Comparison of ENCODE assay signal across 8 cellular contexts in the genomic region with DNA sequence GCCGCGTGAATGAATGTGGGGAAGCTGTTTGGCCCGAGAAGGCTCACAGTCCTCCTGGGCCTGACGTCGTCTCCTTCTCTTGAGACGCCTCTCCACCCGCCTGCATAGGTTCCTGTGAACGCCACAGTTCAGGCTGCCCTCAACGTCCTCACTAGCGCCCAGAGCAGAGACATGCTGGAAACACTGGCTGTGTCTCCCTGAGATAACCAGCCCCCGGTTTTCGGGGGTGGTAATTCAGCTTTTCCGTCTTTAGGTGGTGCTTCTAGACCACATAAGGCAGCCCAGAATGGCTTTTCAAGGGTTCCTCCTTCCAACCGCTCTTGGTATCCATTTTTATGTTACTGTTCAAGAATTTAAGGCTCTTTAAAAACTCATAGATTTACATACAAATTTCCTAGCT.
A peak's percentile ranks its signal among the peaks of the same experiment; 100 is the strongest.
DNase-seq lines count a peak whose midpoint lies in the region; ATAC-seq and TF ChIP-seq lines count a peak whose summit lies in the region.

No MANE protein-coding gene starts in this region.

- H3K4me3 Mint-ChIP-seq in glutamatergic neuron (ENCODE audit: unreplicated experiment) = peak overlapping the region; percentile 88

- H3K4me1 ChIP-seq in HCT116 (ENCODE audit: control insufficient read depth in 1 of 2, insufficient read depth in 2 of 2, low read length in 2 of 2) = no peaks in the 10 kb centered on the region

- no peak overlapping the region for H3K27ac ChIP-seq in HCT116 (ENCODE audit: low read depth, low read length)

- H3K36me3 ChIP-seq in HCT116 (ENCODE audit: control insufficient read depth in 1 of 2, insufficient read depth in 2 of 2, low read length in 2 of 2) = no peaks in the 10 kb centered on the region

- DNase-seq in A172 (ENCODE audit: low spot score) (peak; percentile 37), HCT116 (ENCODE audit: low read depth, low spot score) (no peak), SHP77 treated with DMSO at 0.1 percent for 48 hours (lab: John Stamatoyannopoulos, UW) (peak; percentile 47), glutamatergic neuron (peak; percentile 70), posterior cingulate gyrus (peak; percentile 43 to 95 (median 67)), lower leg skin (ENCODE audit: low spot score in 2 of 2) (no peak), NCI-H1436 treated with DMSO at 0.1 percent for 48 hours (lab: John Stamatoyannopoulos, UW) (no peak), omental fat pad (ENCODE audit: low spot score) (no peak)

- H3K4me2 ChIP-seq in HCT116 (ENCODE audit: low read length) = no peak overlapping the region

- no peaks in the 10 kb centered on the region for H3K9me3 ChIP-seq in HCT116 (ENCODE audit: control insufficient read depth in 1 of 2, insufficient read depth in 1 of 2, low read depth in 1 of 2, low read length in 2 of 2)

- peak in 1 of 3 experiments; percentile 36; a peak in 1 of 6 replicates for TF ChIP-seq CTCF in HCT116 (IDR thresholded peaks at IDR 0.05 in 2 of 3, conservative IDR thresholded peaks at IDR 0.05 in 1 of 3; ENCODE audit: borderline replicate concordance in 1 of 3, insufficient read depth in 1 of 3, low read depth in 2 of 3, low read length in 2 of 3)
- TF ChIP-seq CTCF in glutamatergic neuron (IDR thresholded peaks at IDR 0.05; ENCODE audit: partially characterized antibody, unreplicated experiment) = peak; percentile 56
- TF ChIP-seq CTCF in lower leg skin (IDR thresholded peaks at IDR 0.05) = no peak
- TF ChIP-seq CTCF in omental fat pad (IDR thresholded peaks at IDR 0.05) = no peak

- H3K79me2 ChIP-seq in HCT116 (ENCODE audit: insufficient read depth, low read length) = no peaks in the 10 kb centered on the region

- H3K4me3 ChIP-seq in HCT116 (replicated peaks in 1 of 2; ENCODE audit: low read depth in 1 of 2, low read length in 2 of 2) = no peak overlapping the region
- H3K4me3 ChIP-seq in lower leg skin (ENCODE audit: low read depth, poor library complexity, severe bottlenecking) = no peak overlapping the region

- H3K27ac Mint-ChIP-seq in glutamatergic neuron (ENCODE audit: unreplicated experiment) = peak overlapping the region; percentile 99

- H3K36me3 Mint-ChIP-seq in glutamatergic neuron (ENCODE audit: unreplicated experiment) = no peaks in the 10 kb centered on the region

- no peaks in the 10 kb centered on the region for H4K20me1 ChIP-seq in HCT116 (ENCODE audit: insufficient read depth)

- no peak overlapping the region for H3K9ac ChIP-seq in HCT116 (ENCODE audit: low read length)

- POLR2A ChIA-PET in HCT116 (lab: Charles Lee) = no interaction called here

- CTCF ChIA-PET in HCT116 (lab: Charles Lee) = no interaction called here

- H3K27me3 Mint-ChIP-seq in glutamatergic neuron (ENCODE audit: unreplicated experiment) = no peaks in the 10 kb centered on the region

- ATAC-seq in HCT116 (peak; percentile 61; the same call in 1 of the 2 replicates), omental fat pad (ENCODE audit: low FRiP score) (no peak)

- peaks cover 9% of the 10 kb centered on the region for H3K9me3 Mint-ChIP-seq in glutamatergic neuron (ENCODE audit: unreplicated experiment)

- no peaks in the 10 kb centered on the region for H3K9me2 ChIP-seq in HCT116 (ENCODE audit: insufficient read depth)

- 5 to 6% methylated on average over 14 of the region's 14 CpGs for WGBS in lower leg skin, 2 donors

- H2AFZ ChIP-seq in HCT116 (ENCODE audit: low read depth, low read length, poor library complexity, severe bottlenecking) = no peak overlapping the region

- intact Hi-C loops in HCT116 (cut with micrococcal nuclease) (no loop called here), posterior cingulate gyrus (cut with DNase I) (loop anchor here (10.0 kb wide), 1 partner anchor 1450 kb away; no protein-coding TSS in a partner anchor), lower leg skin (cut with DNase I; ENCODE audit: low total_unique reads) (no loop called here)

- BruUV-seq in HCT116 (replicated peaks; lab: Mats Ljungman, UMichigan) = no TSS peak

- TF ChIP-seq POLR2A in HCT116 (IDR thresholded peaks at IDR 0.05; ENCODE audit: borderline replicate concordance, extremely low read depth, insufficient read depth, insufficient read length) (no peak), lower leg skin (IDR thresholded peaks at IDR 0.05) (no peak)

- peaks cover 42% of the 10 kb centered on the region for H3K4me1 Mint-ChIP-seq in glutamatergic neuron (ENCODE audit: low read depth, unreplicated experiment)

- H3K27me3 ChIP-seq in HCT116 (ENCODE audit: insufficient read depth, low read length) = peaks cover 39% of the 10 kb centered on the region

- peak; percentile 33 for TF ChIP-seq RAD21 in HCT116 (IDR thresholded peaks at IDR 0.05; ENCODE audit: low read depth)

- RAD21 ChIA-PET in HCT116 (lab: Charles Lee; ENCODE audit: low non-redundant PET in 1 of 2, low total read pairs in 2 of 2, uncharacterized antibody in 2 of 2, unreplicated experiment in 2 of 2) = no interaction called here

TF ChIP-seq in HCT116, 20 proteins besides CTCF, POLR2A, EP300 and RAD21:
- TF ChIP-seq ZNF274 (IDR thresholded peaks at IDR 0.05; ENCODE audit: low read depth, low read length) (no peak), JUND (IDR thresholded peaks at IDR 0.05) (no peak), MAX (IDR thresholded peaks at IDR 0.05) (no peak), YY1 (IDR thresholded peaks at IDR 0.05; ENCODE audit: extremely low read depth, insufficient replicate concordance, low read depth, low read length) (no peak), TCF7L2 (IDR thresholded peaks at IDR 0.05; ENCODE audit: borderline replicate concordance, extremely low read depth, insufficient read depth, insufficient read length) (no peak), EGR1 (IDR thresholded peaks at IDR 0.05; ENCODE audit: low read depth) (no peak), ZBTB33 (IDR thresholded peaks at IDR 0.05; ENCODE audit: extremely low read depth, insufficient replicate concordance, low read length) (no peak), SP1 (IDR thresholded peaks at IDR 0.05; ENCODE audit: low read depth) (no peak), SIN3A (IDR thresholded peaks at IDR 0.05; ENCODE audit: low read depth) (no peak), CEBPB (IDR thresholded peaks at IDR 0.05; ENCODE audit: low read depth) (no peak), CBX3 (IDR thresholded peaks at IDR 0.05; ENCODE audit: low read depth) (no peak), EZH2phosphoT487 (IDR thresholded peaks at IDR 0.05; ENCODE audit: borderline replicate concordance) (no peak), ZFX (IDR thresholded peaks at IDR 0.05) (no peak), POLR2AphosphoS5 (IDR thresholded peaks at IDR 0.05; ENCODE audit: low read depth, low read length) (no peak)
- TF ChIP-seq, protein P1, sequence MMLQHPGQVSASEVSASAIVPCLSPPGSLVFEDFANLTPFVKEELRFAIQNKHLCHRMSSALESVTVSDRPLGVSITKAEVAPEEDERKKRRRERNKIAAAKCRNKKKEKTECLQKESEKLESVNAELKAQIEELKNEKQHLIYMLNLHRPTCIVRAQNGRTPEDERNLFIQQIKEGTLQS (IDR thresholded peaks at IDR 0.05) = no peak
TF ChIP-seq in HCT116: peak in this region for 0.

Comparison
In these comparisons a context has a peak if more than half of its experiments do, and no peak if none do; other contexts are left out.
1. DNase-seq: peak in A172 (single experiment), SHP77 treated with DMSO at 0.1 percent for 48 hours (single experiment), glutamatergic neuron (single experiment) and posterior cingulate gyrus (10 of 10); none in HCT116 (single experiment), lower leg skin (0 of 2), NCI-H1436 treated with DMSO at 0.1 percent for 48 hours (single experiment) and omental fat pad (single experiment).